Comparison of ENCODE assay signal across 1 cellular context in the genomic region with DNA sequence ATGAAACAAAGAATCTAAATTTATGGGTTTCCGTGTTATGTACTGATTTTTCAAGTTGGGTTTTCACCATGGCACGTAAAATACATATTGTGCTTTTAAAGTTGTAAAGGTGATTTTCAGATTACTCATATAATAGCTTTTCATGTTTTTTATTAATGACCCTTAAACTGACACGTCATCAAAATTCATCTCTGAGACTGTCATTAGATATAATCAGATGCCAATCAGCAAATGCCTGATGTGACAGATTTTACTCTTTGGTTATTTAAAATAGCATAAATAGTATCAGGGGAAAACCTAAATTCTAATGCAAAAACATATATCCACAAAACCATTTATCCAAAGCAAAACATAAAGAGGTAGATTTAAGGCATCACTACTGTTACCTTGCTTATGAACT.
TF ChIP-seq lines count a peak whose summit lies in the region.

No MANE protein-coding gene starts in this region.

TF ChIP-seq in neural cell, 6 proteins besides CTCF, POLR2A, EP300 and RAD21 (continued from another document):
- TF ChIP-seq MXI1 (conservative IDR thresholded peaks at IDR 0.05; ENCODE audit: poor library complexity, severe bottlenecking): no peak
